In genomic region chr1:244865820-244866219, GRCh38 we compare ENCODE assay signal across 10 cellular contexts. TPM values are rescaled to one million over a fixed set of nuclear protein-coding genes. Genes with fewer than 3 reads are reported as not detected.
DNase-seq lines count a peak whose midpoint lies in the region; ATAC-seq, FAIRE-seq and TF ChIP-seq lines count a peak whose summit lies in the region.
"Had no signal": no experiment of that assay in that cellular context is flagged by ENCODE, and none has a peak within 500 bp of the region (broad histone marks: within the 10 kb centered on the region; RNA-seq: fewer than 3 reads in every experiment).

No MANE protein-coding gene starts in this region.

- H3K9me1 ChIP-seq in keratinocyte (ENCODE audit: control insufficient read depth, extremely low read depth, insufficient read depth, low read length): no peaks in the 10 kb centered on the region

- H2AFZ ChIP-seq in SU-DHL-6 (ENCODE audit: low read depth, low read length, severe bottlenecking) (no peak overlapping the region), keratinocyte (ENCODE audit: control insufficient read depth, low read length) (peak overlapping the region; percentile 47)

- DNase-seq in activated CD4-positive, alpha-beta T cell treated with anti-CD3 and anti-CD28 coated beads for 36 hours: no peak
- DNase-seq in activated CD4-positive, alpha-beta T cell treated with anti-CD3 and anti-CD28 coated beads for 1 hour: no peak
- DNase-seq in keratinocyte (ENCODE audit: low read depth, low spot score) (no peak), EL (no peak), urothelium cell line (ENCODE audit: low spot score) (no peak)
- DNase-seq in activated CD4-positive, alpha-beta T cell treated with anti-CD3 and anti-CD28 coated beads, Interleukin-2, amount 50 U/mL, for 4 hours: no peak
- DNase-seq: ACHN, NCI-H226 had no signal

- no peak overlapping the region for H3K27ac ChIP-seq in SU-DHL-6 (ENCODE audit: low read depth, low read length)
- H3K27ac ChIP-seq in keratinocyte (ENCODE audit: control insufficient read depth, insufficient read depth, low read length): no peak overlapping the region
- H3K27ac ChIP-seq in stomach smooth muscle (ENCODE audit: low read length): peak overlapping the region; percentile 96

- peaks cover 13% of the 10 kb centered on the region for H3K4me1 ChIP-seq in keratinocyte (ENCODE audit: control insufficient read depth, extremely low read depth, insufficient read depth, low read length)
- peaks cover 14% of the 10 kb centered on the region for H3K4me1 ChIP-seq in stomach smooth muscle (ENCODE audit: control insufficient read depth, insufficient read depth, low read length)

- FAIRE-seq in keratinocyte (lab: Jason Lieb, UNC): no peak
- FAIRE-seq in urothelium cell line (lab: Jason Lieb, UNC): no peak

- H3K36me3 ChIP-seq in SU-DHL-6 (ENCODE audit: low read length) (peaks cover 20% of the 10 kb centered on the region), keratinocyte (ENCODE audit: control insufficient read depth in 2 of 2, extremely low read depth in 1 of 2, insufficient read depth in 2 of 2, low read length in 2 of 2) (peaks cover under 1 to 11% of the 10 kb centered on the region in 2 experiments), stomach smooth muscle (ENCODE audit: control insufficient read depth in 2 of 2, insufficient read depth in 2 of 2, low read length in 2 of 2) (no peaks in the 10 kb centered on the region)

- peak overlapping the region; percentile 99 for H3K27ac Mint-ChIP-seq in activated CD4-positive, alpha-beta T cell treated with anti-CD3 and anti-CD28 coated beads for 36 hours

- peak overlapping the region; percentile 93 for H3K4me2 ChIP-seq in SU-DHL-6 (ENCODE audit: low read depth, low read length, poor library complexity, severe bottlenecking)
- no peak overlapping the region for H3K4me2 ChIP-seq in keratinocyte (ENCODE audit: control insufficient read depth, extremely low read depth, insufficient read depth, low read depth, low read length)

- peaks cover 32% of the 10 kb centered on the region; the same call in 1 of the 2 replicates for H3F3A ChIP-seq in SU-DHL-6 (ENCODE audit: insufficient read depth)

- H3K4me3 ChIP-seq in SU-DHL-6 (ENCODE audit: insufficient read depth, low read length, poor library complexity, severe bottlenecking) (no peak overlapping the region), keratinocyte (ENCODE audit: control insufficient read depth in 2 of 3, extremely low read depth in 1 of 3, insufficient read depth in 2 of 3, low read depth in 1 of 3, low read length in 3 of 3) (no peak overlapping the region), stomach smooth muscle (ENCODE audit: low read length in 2 of 2) (no peak overlapping the region)

- no peaks in the 10 kb centered on the region for H3K27me3 Mint-ChIP-seq in activated CD4-positive, alpha-beta T cell treated with anti-CD3 and anti-CD28 coated beads for 36 hours

- peaks cover 28% of the 10 kb centered on the region for H3K36me3 Mint-ChIP-seq in activated CD4-positive, alpha-beta T cell treated with anti-CD3 and anti-CD28 coated beads for 36 hours (ENCODE audit: low read depth)

- H3K9ac ChIP-seq in SU-DHL-6 (ENCODE audit: low read length): peak overlapping the region; percentile 99; the same call in 1 of the 2 replicates
- no peak overlapping the region for H3K9ac ChIP-seq in keratinocyte (ENCODE audit: control insufficient read depth, extremely low read depth, insufficient read depth, low read length)
- H3K9ac ChIP-seq in stomach smooth muscle (ENCODE audit: low read length in 2 of 2): no peak overlapping the region

- peaks cover 22% of the 10 kb centered on the region for H3K4me1 Mint-ChIP-seq in activated CD4-positive, alpha-beta T cell treated with anti-CD3 and anti-CD28 coated beads for 36 hours

- H3K9me2 ChIP-seq in SU-DHL-6 (replicated peaks; ENCODE audit: insufficient read depth, low read length): no peaks in the 10 kb centered on the region

- peaks cover 20% of the 10 kb centered on the region for H4K20me1 ChIP-seq in SU-DHL-6 (ENCODE audit: low read depth, low read length)
- peaks cover 17% of the 10 kb centered on the region for H4K20me1 ChIP-seq in keratinocyte (ENCODE audit: control insufficient read depth, extremely low read depth, insufficient read depth, low read length)

- TF ChIP-seq CTCF in SU-DHL-6 (IDR thresholded peaks at IDR 0.05; ENCODE audit: insufficient read depth, low read length, poor library complexity, severe bottlenecking) (no peak), keratinocyte (optimal IDR thresholded peaks at IDR 0.05 in 1 of 3, IDR thresholded peaks at IDR 0.05 in 1 of 3, conservative IDR thresholded peaks at IDR 0.05 in 1 of 3; ENCODE audit: extremely low read depth in 1 of 3, insufficient read depth in 2 of 3, low read length in 3 of 3) (no peak)

- dilution Hi-C loops in keratinocyte (cut with MboI; ENCODE audit: extremely low pct_ligation_motif_present, low sequenced_read_pairs): no loop called here

- POLR2A ChIA-PET in activated CD4-positive, alpha-beta T cell treated with anti-CD3 and anti-CD28 coated beads for 36 hours (lab: Charles Lee): interaction anchor here (6.5 kb wide), 1 partner anchor 30 kb away, joined by 74 read pairs; the partner anchor contains the start of gene COX20

- ATAC-seq in activated CD4-positive, alpha-beta T cell treated with anti-CD3 and anti-CD28 coated beads for 36 hours: no peak

- H3K9me3 ChIP-seq in SU-DHL-6 (ENCODE audit: insufficient read depth, low read length): no peaks in the 10 kb centered on the region
- no peaks in the 10 kb centered on the region for H3K9me3 ChIP-seq in keratinocyte (ENCODE audit: control insufficient read depth, low read depth, low read length)
- H3K9me3 ChIP-seq in stomach smooth muscle (ENCODE audit: control insufficient read depth in 2 of 2, low read length in 2 of 2): no peaks in the 10 kb centered on the region

- CTCF ChIA-PET in activated CD4-positive, alpha-beta T cell treated with anti-CD3 and anti-CD28 coated beads for 36 hours (lab: Charles Lee): interaction anchor here (0.5 to 5.5 kb wide), 5 partner anchors 31 to 177 kb away, joined by 3 to 29 read pairs (median 5); partner anchors contain the start of gene COX20

- H3K9me3 Mint-ChIP-seq in activated CD4-positive, alpha-beta T cell treated with anti-CD3 and anti-CD28 coated beads for 36 hours (ENCODE audit: low read depth): no peaks in the 10 kb centered on the region

- no peaks in the 10 kb centered on the region for H3K27me3 ChIP-seq in SU-DHL-6 (ENCODE audit: low read length)
- H3K27me3 ChIP-seq in keratinocyte (ENCODE audit: control insufficient read depth, extremely low read depth, insufficient read depth, low read length): no peaks in the 10 kb centered on the region
- no peaks in the 10 kb centered on the region for H3K27me3 ChIP-seq in stomach smooth muscle (ENCODE audit: control insufficient read depth in 1 of 2, insufficient read depth in 2 of 2, low read length in 2 of 2)

- peaks cover 34% of the 10 kb centered on the region for H3K79me2 ChIP-seq in SU-DHL-6 (ENCODE audit: insufficient read depth, low read length)
- peaks cover 30% of the 10 kb centered on the region for H3K79me2 ChIP-seq in keratinocyte (ENCODE audit: control insufficient read depth, insufficient read depth, low read length)

- intact Hi-C loops in activated CD4-positive, alpha-beta T cell treated with anti-CD3 and anti-CD28 coated beads for 36 hours (cut with DNase I, micrococcal nuclease): loop anchor here (2.0 to 10.0 kb wide), 4 partner anchors 53 to 1611 kb away; partner anchors contain the start of genes CEP170 (in 1 of the 2) and SDCCAG8 (in 1 of the 2)

- no peak overlapping the region for H3K4me3 Mint-ChIP-seq in activated CD4-positive, alpha-beta T cell treated with anti-CD3 and anti-CD28 coated beads for 36 hours

RNA-seq across cellular contexts. Expression of gene HNRNPU, which starts 1.5 kb away (rescaled TPM):
- total RNA-seq in activated CD4-positive, alpha-beta T cell treated with anti-CD3 and anti-CD28 coated beads for 36 hours: 100 to 1,000 TPM; 521 to 532 TPM
- polyA plus RNA-seq in keratinocyte: 84.3 to 220 TPM (median 179 TPM) in 3 replicates
- 315 TPM for polyA plus RNA-seq in keratinocyte (2011; ENCODE audit: low read depth)
- polyA plus RNA-seq in keratinocyte (2011; cell fraction: cytosol; rRNA removed): 137 and 170 TPM in 2 replicates
- 143 and 243 TPM in 2 replicates for polyA plus RNA-seq in keratinocyte (2011; cell fraction: nucleus; rRNA removed)
- polyA plus RNA-seq in keratinocyte (2012; ENCODE audit: low replicate concordance): 122 and 335 TPM in 2 replicates
- 70.5 to 206 TPM (median 92.8 TPM) in 3 replicates for polyA minus RNA-seq in keratinocyte
- polyA minus RNA-seq in keratinocyte (2011; cell fraction: cytosol; rRNA and poly(A)+ RNA removed): 182 TPM
- 95.7 and 181 TPM in 2 replicates for polyA minus RNA-seq in keratinocyte (2011; cell fraction: nucleus; rRNA and poly(A)+ RNA removed)

RNA-seq across cellular contexts. Expression of gene COX20, which starts 30.4 kb away (rescaled TPM):
- total RNA-seq in activated CD4-positive, alpha-beta T cell treated with anti-CD3 and anti-CD28 coated beads for 36 hours: 10 to 100 TPM; 32.0 to 33.2 TPM
- polyA plus RNA-seq in keratinocyte: 22.6 to 66.1 TPM (median 23.9 TPM) in 3 replicates
- 124 TPM for polyA plus RNA-seq in keratinocyte (2011; ENCODE audit: low read depth)
- polyA plus RNA-seq in keratinocyte (2011; cell fraction: cytosol; rRNA removed): 27.6 and 35.7 TPM in 2 replicates
- polyA plus RNA-seq in keratinocyte (2011; cell fraction: nucleus; rRNA removed): 10.5 and 17.3 TPM in 2 replicates
- polyA plus RNA-seq in keratinocyte (2012; ENCODE audit: low replicate concordance): 19.2 and 36.5 TPM in 2 replicates
- 1.1 to 8.0 TPM (median 3.2 TPM) in 3 replicates for polyA minus RNA-seq in keratinocyte
- polyA minus RNA-seq in keratinocyte (2011; cell fraction: cytosol; rRNA and poly(A)+ RNA removed): 8.1 TPM
- polyA minus RNA-seq in keratinocyte (2011; cell fraction: nucleus; rRNA and poly(A)+ RNA removed): 2.3 and 5.4 TPM in 2 replicates
